Comparison of ENCODE assay signal across 11 cellular contexts in genomic region chr15:89834465-89835189, GRCh38. TPM values are rescaled to one million over a fixed set of nuclear protein-coding genes. Genes with fewer than 3 reads are reported as not detected.
DNase-seq lines count a peak whose midpoint lies in the region; ATAC-seq, FAIRE-seq and TF ChIP-seq lines count a peak whose summit lies in the region.
"Not testable (repeated sequence)": the region's sequence is repeated elsewhere in the genome, so short reads cannot be mapped to it uniquely, and the experiment has no call there.
"Had no signal": no experiment of that assay in that cellular context is flagged by ENCODE, and none has a peak within 500 bp of the region (broad histone marks: within the 10 kb centered on the region; RNA-seq: fewer than 3 reads in every experiment).

No MANE protein-coding gene starts in this region.

- H3K36me3 ChIP-seq in A673 (ENCODE audit: insufficient read depth, low read length, poor library complexity, severe bottlenecking) (peaks cover 22% of the 10 kb centered on the region), RWPE2 (ENCODE audit: low read depth) (peaks cover 50% of the 10 kb centered on the region)
- not testable (repeated sequence) for H3K36me3 ChIP-seq in bronchial epithelial cell (ENCODE audit: control insufficient read depth, insufficient read depth, low read length)

- not testable (repeated sequence) for H3K4me1 ChIP-seq in A673 (ENCODE audit: insufficient read depth, low read length, poor library complexity, severe bottlenecking)
- H3K4me1 ChIP-seq in RWPE2 (ENCODE audit: insufficient read depth, poor library complexity, severe bottlenecking): peaks cover 26% of the 10 kb centered on the region

- TF ChIP-seq CTCF in A673 (conservative IDR thresholded peaks at IDR 0.05; ENCODE audit: low read depth, low read length); HFFc6 (IDR thresholded peaks at IDR 0.05); RWPE2 (IDR thresholded peaks at IDR 0.05; ENCODE audit: poor library complexity, severe bottlenecking); bronchial epithelial cell (IDR thresholded peaks at IDR 0.05; ENCODE audit: insufficient read depth, low read length, severe bottlenecking); neural crest cell (conservative IDR thresholded peaks at IDR 0.05): not testable (repeated sequence)

- intact Hi-C loops in A673 (cut with micrococcal nuclease; ENCODE audit: unreplicated experiment): not testable (repeated sequence)

- BruUV-seq in A673 (replicated peaks; lab: Mats Ljungman, UMichigan): TSS peak; percentile 29

- not testable (repeated sequence) for H3K27me3 ChIP-seq in A673 (replicated peaks; ENCODE audit: insufficient read depth, low read depth, low read length, poor library complexity); RWPE2 (ENCODE audit: insufficient read depth, poor library complexity, severe bottlenecking); bronchial epithelial cell (ENCODE audit: control insufficient read depth, insufficient read depth, low read length)

- DNase-seq in A673 (ENCODE audit: low spot score); HFFc6; neural crest cell (ENCODE audit: low read depth, low spot score): not testable (repeated sequence)
- DNase-seq in RWPE2 (ENCODE audit: low spot score): peak; percentile 38
- DNase-seq in bronchial epithelial cell (ENCODE audit: low read depth): peak; percentile 50

- not testable (repeated sequence) for H3K4me3 ChIP-seq in A673 (ENCODE audit: low read depth, low read length, poor library complexity, severe bottlenecking); RWPE2 (ENCODE audit: severe bottlenecking); bronchial epithelial cell (ENCODE audit: low read depth, low read length); skin epidermis

- H3K36me3 Mint-ChIP-seq in HFFc6 (ENCODE audit: low read depth): peaks cover 36% of the 10 kb centered on the region
- H3K36me3 Mint-ChIP-seq in neural crest cell (ENCODE audit: low read depth): not testable (repeated sequence)

- H3K9me3 Mint-ChIP-seq in HFFc6, neural crest cell: not testable (repeated sequence)

- not testable (repeated sequence) for FAIRE-seq in bronchial epithelial cell (lab: Jason Lieb, UNC)

- H3K4me3 Mint-ChIP-seq in HFFc6, neural crest cell: not testable (repeated sequence)

- not testable (repeated sequence) for ATAC-seq in RWPE2 (ENCODE audit: low read depth)
- ATAC-seq in esophagus mucosa: peak; percentile 84

- peaks cover 49% of the 10 kb centered on the region for H3K4me1 Mint-ChIP-seq in HFFc6 (ENCODE audit: low read depth)
- not testable (repeated sequence) for H3K4me1 Mint-ChIP-seq in neural crest cell

- H3K27me3 Mint-ChIP-seq in HFFc6 (ENCODE audit: insufficient read depth); neural crest cell (ENCODE audit: low read depth): not testable (repeated sequence)

- not testable (repeated sequence) for H3K27ac ChIP-seq in A673 (ENCODE audit: low read depth, low read length, poor library complexity, severe bottlenecking)
- H3K27ac ChIP-seq in RWPE2 (ENCODE audit: poor library complexity, severe bottlenecking) (peak overlapping the region; percentile 89), skin epidermis (peak overlapping the region in 18 of 21 experiments; percentile 4 to 91 (median 76))

- H3K27ac Mint-ChIP-seq in HFFc6: peak overlapping the region; percentile 46; the same call in 1 of the 2 replicates
- peak overlapping the region; percentile 57 for H3K27ac Mint-ChIP-seq in neural crest cell (ENCODE audit: unreplicated experiment)

- H3K9me3 ChIP-seq in A673 (ENCODE audit: low read depth, low read length, poor library complexity, severe bottlenecking); RWPE2 (ENCODE audit: severe bottlenecking): not testable (repeated sequence)

- POLR2A ChIA-PET in A673 (lab: Charles Lee; ENCODE audit: low non-redundant PET): not testable (repeated sequence)

- CTCF ChIA-PET in A673 (lab: Charles Lee): not testable (repeated sequence)

RNA-seq across cellular contexts. Expression of gene ANPEP, which starts 20.0 kb away (rescaled TPM):
- total RNA-seq in A673 (2021) (0.73 and 1.5 TPM in 2 replicates), bronchial epithelial cell (0.13 and 0.53 TPM in 2 replicates), esophagus mucosa (3.1 TPM), neural crest cell (0.45 and 0.77 TPM in 2 replicates)
- 100 to 1,000 TPM; 502 to 857 (median 524) TPM for total RNA-seq in HFFc6 (2021; fragmentation: NEBNext Ultra II Directional; extraction: Animal tissue kit (Norgen Biotek cat#: 25700))
- total RNA-seq: G401 had no signal

RNA-seq across cellular contexts. Expression of gene MESP2, which starts 58.5 kb away (rescaled TPM):
- 0.26 and 0.81 TPM in 2 replicates for total RNA-seq in A673 (2021)
- under 1 TPM in 3 of 6 experiments, not detected in 3; 0.19 to 0.26 (median 0.21) TPM for total RNA-seq in HFFc6 (2021; fragmentation: NEBNext Ultra II Directional; extraction: Animal tissue kit (Norgen Biotek cat#: 25700))
- total RNA-seq in bronchial epithelial cell: 0.13 and 0.26 TPM in 2 replicates
- 0.40 TPM for total RNA-seq in esophagus mucosa
- 0.36 and 0.42 TPM in 2 replicates for total RNA-seq in neural crest cell
- total RNA-seq: CD4-positive, alpha-beta T cell; G401; GM12878; H4 had no signal

RNA-seq across cellular contexts. Expression of gene AP3S2, which starts 59.2 kb away (rescaled TPM):
- total RNA-seq in A673 (2021) (32.0 and 35.2 TPM in 2 replicates), bronchial epithelial cell (50.6 and 51.3 TPM in 2 replicates), esophagus mucosa (20.6 TPM), neural crest cell (29.8 and 31.6 TPM in 2 replicates)
- total RNA-seq in HFFc6 (2021; fragmentation: NEBNext Ultra II Directional; extraction: Animal tissue kit (Norgen Biotek cat#: 25700)): 10 to 100 TPM; 30.9 to 37.9 (median 33.4) TPM

Comparison
In these comparisons a context has a peak if more than half of its experiments do, and no peak if none do; other contexts are left out.
1. RNA of gene ANPEP, which starts 20.0 kb away (total RNA-seq): 502 to 857 TPM in HFFc6; 3.1 TPM in esophagus mucosa (single experiment), 0.45 to 0.77 TPM in neural crest cell, 0.73 to 1.5 TPM in A673 and 0.13 to 0.53 TPM in bronchial epithelial cell; every median in the first group is over 100 times any median in the second.